ENCODE assay signal across 8 cellular contexts in genomic region chr5:138754699-138755057, GRCh38. TPM values are rescaled to one million over a fixed set of nuclear protein-coding genes. Genes with fewer than 3 reads are reported as not detected.
DNase-seq lines count a peak whose midpoint lies in the region; ATAC-seq and TF ChIP-seq lines count a peak whose summit lies in the region.

No MANE protein-coding gene starts in this region.

- no peak for ATAC-seq in GM21723 (IDR thresholded peaks at IDR 0.05; ENCODE audit: unreplicated experiment)

- no peaks in the 10 kb centered on the region for H3F3A ChIP-seq in MM.1S (ENCODE audit: insufficient read depth, low read length)

- no peak overlapping the region for H3K27ac Mint-ChIP-seq in nephron progenitor cell

- intact Hi-C loops in head of caudate nucleus (cut with DNase I): no loop called here

- H3K27me3 ChIP-seq in BJ (ENCODE audit: control insufficient read depth, insufficient read depth, low read length): no peaks in the 10 kb centered on the region
- no peaks in the 10 kb centered on the region for H3K27me3 ChIP-seq in MM.1S (replicated peaks; ENCODE audit: insufficient read depth, low read length)
- no peaks in the 10 kb centered on the region for H3K27me3 ChIP-seq in duodenal mucosa (ENCODE audit: control insufficient read depth in 1 of 2, insufficient read depth in 2 of 2, low read length in 2 of 2)

- H2AFZ ChIP-seq in MM.1S (ENCODE audit: low read length): no peak overlapping the region

- H3K4me1 ChIP-seq in MM.1S (ENCODE audit: low read length) (peaks cover 24% of the 10 kb centered on the region), duodenal mucosa (ENCODE audit: control insufficient read depth in 1 of 2, insufficient read depth in 2 of 2, low read length in 2 of 2) (peaks cover 23% of the 10 kb centered on the region in 2 donors)

- H3K9me3 Mint-ChIP-seq in nephron progenitor cell: peaks cover 50% of the 10 kb centered on the region

- DNase-seq in BJ (ENCODE audit: low read depth): no peak
- no peak for DNase-seq in MM.1S
- no peak for DNase-seq in nephron progenitor cell
- DNase-seq in GM19238 (ENCODE audit: insufficient read length, low spot score): no peak
- DNase-seq in KG1 (lab: John Stamatoyannopoulos, UW): no peak
- DNase-seq in head of caudate nucleus: no peak

- peaks cover 15% of the 10 kb centered on the region for H3K27me3 Mint-ChIP-seq in nephron progenitor cell (ENCODE audit: low read depth, poor library complexity)

- peak overlapping the region; percentile 68 for H3K4me2 ChIP-seq in MM.1S (ENCODE audit: low read depth, low read length)

- H3K36me3 Mint-ChIP-seq in nephron progenitor cell (ENCODE audit: low read depth): peaks cover 56% of the 10 kb centered on the region

- H3K9ac ChIP-seq in MM.1S (ENCODE audit: low read length): no peak overlapping the region
- peak overlapping the region in 1 of 2 donors; percentile 71 for H3K9ac ChIP-seq in duodenal mucosa (ENCODE audit: low read depth in 1 of 2, low read length in 2 of 2)

- H3K4me3 Mint-ChIP-seq in nephron progenitor cell: peak overlapping the region; percentile 93

- H3K36me3 ChIP-seq in BJ (ENCODE audit: control insufficient read depth, insufficient read depth, low read length) (peaks cover 1% of the 10 kb centered on the region; the same call in 1 of the 2 replicates), MM.1S (replicated peaks; ENCODE audit: insufficient read depth, low read length) (no peaks in the 10 kb centered on the region), duodenal mucosa (ENCODE audit: control insufficient read depth in 1 of 2, insufficient read depth in 2 of 2, low read length in 2 of 2) (peaks cover 4 to 10% of the 10 kb centered on the region in 2 donors)

- no peaks in the 10 kb centered on the region for H3K9me3 ChIP-seq in MM.1S (replicated peaks; ENCODE audit: insufficient read depth, low read length)
- no peaks in the 10 kb centered on the region for H3K9me3 ChIP-seq in duodenal mucosa (ENCODE audit: control insufficient read depth in 1 of 2, low read length in 2 of 2)

- CTCF ChIA-PET in BJ (lab: Yijun Ruan, JAX): interaction anchor here (0.6 kb wide), 1 partner anchor 9 kb away, joined by 3 read pairs; no protein-coding TSS in a partner anchor

- H3K9me2 ChIP-seq in MM.1S (replicated peaks; ENCODE audit: insufficient read depth, low read length): no peaks in the 10 kb centered on the region

- peaks cover 27% of the 10 kb centered on the region for H3K4me1 Mint-ChIP-seq in nephron progenitor cell

- no peak for TF ChIP-seq CTCF in BJ (IDR thresholded peaks at IDR 0.05; ENCODE audit: insufficient read depth, low read depth, low read length)
- no peak for TF ChIP-seq CTCF in MM.1S (IDR thresholded peaks at IDR 0.05; ENCODE audit: low read length)
- no peak for TF ChIP-seq CTCF in nephron progenitor cell (IDR thresholded peaks at IDR 0.05)

- peak overlapping the region; percentile 61 for H3K4me3 ChIP-seq in BJ (ENCODE audit: low read depth, low read length)
- peak overlapping the region; percentile 82; the same call in 1 of the 2 replicates for H3K4me3 ChIP-seq in MM.1S (ENCODE audit: low read length)
- H3K4me3 ChIP-seq in duodenal mucosa (ENCODE audit: low read depth in 1 of 2, low read length in 2 of 2): peak overlapping the region; percentile 74 to 82

- peaks cover 59% of the 10 kb centered on the region for H3K79me2 ChIP-seq in MM.1S (ENCODE audit: low read length)

- H4K20me1 ChIP-seq in MM.1S (ENCODE audit: insufficient read depth, low read length): no peaks in the 10 kb centered on the region

- POLR2A ChIA-PET in BJ (lab: Charles Lee): no interaction called here

- H3K27ac ChIP-seq in MM.1S (ENCODE audit: low read length): no peak overlapping the region
- peak overlapping the region; percentile 46 for H3K27ac ChIP-seq in duodenal mucosa (ENCODE audit: low read depth, low read length)

RNA-seq across cellular contexts. Expression of gene CTNNA1, which starts 1.5 kb away (rescaled TPM):
- polyA plus RNA-seq in BJ (2011; rRNA removed): 122 and 169 TPM in 2 replicates
- 169 and 278 TPM in 2 replicates for polyA minus RNA-seq in BJ (2011; rRNA and poly(A)+ RNA removed)
